Comparison of ENCODE assay signal across 33 cellular contexts in the genomic region with DNA sequence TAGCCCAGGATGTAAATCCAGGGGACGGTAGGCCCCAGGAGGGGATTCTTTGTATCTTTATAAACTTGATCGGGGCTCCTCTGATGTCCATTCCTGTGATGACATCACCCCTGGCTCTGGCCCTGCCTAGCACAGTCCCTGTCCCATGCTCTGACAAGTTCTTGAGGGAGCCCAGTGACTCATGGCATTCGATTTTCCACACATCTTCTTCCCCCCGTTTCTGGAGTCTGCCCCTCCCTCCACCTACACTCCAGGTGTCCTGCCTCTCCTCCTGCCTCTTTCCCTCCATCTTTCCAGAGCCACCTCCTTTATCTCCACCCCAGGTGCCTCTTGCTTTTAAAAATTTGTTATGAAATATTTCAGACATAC.
"Had no signal": no experiment of that assay in that cellular context is flagged by ENCODE, and none has a peak within 500 bp of the region (broad histone marks: within the 10 kb centered on the region; RNA-seq: fewer than 3 reads in every experiment).

No MANE protein-coding gene starts in this region.

- H3K9ac ChIP-seq: neural progenitor cell, parathyroid adenoma had no signal

- H3K27ac ChIP-seq: epithelial cell of prostate, esophagus squamous epithelium, gastrocnemius medialis, neural progenitor cell, parathyroid adenoma, psoas muscle, sigmoid colon, stomach, thyroid gland, VCaP had no signal

- H2AFZ ChIP-seq: neural progenitor cell, parathyroid adenoma had no signal

- H3K4me2 ChIP-seq: neural progenitor cell had no signal

- H3K9me3 ChIP-seq: esophagus squamous epithelium, gastrocnemius medialis, psoas muscle, sigmoid colon, stomach, thyroid gland had no signal

- H3K79me2 ChIP-seq: parathyroid adenoma had no signal

- FAIRE-seq: colon, islet of Langerhans, TTC549 had no signal

- H3K4me3 ChIP-seq: esophagus squamous epithelium, gastrocnemius medialis, neural progenitor cell, psoas muscle, sigmoid colon, stomach, thyroid gland had no signal

- H3K4me1 Mint-ChIP-seq: activated naive CD4-positive, alpha-beta T cell treated with anti-CD3 and anti-CD28 coated beads, Interleukin-2, amount 10 ng/mL, durations not matched to agents 7 days and 5 days; naive thymus-derived CD8-positive, alpha-beta T cell; stimulated activated naive B cell treated with anti-CD40 and anti-IgM and Interleukin-4, amounts not matched to agents 10 μg/mL and 1 μg/mL and 100 μg/mL, for 72 hours had no signal

- H3K36me3 Mint-ChIP-seq: activated CD4-positive, alpha-beta memory T cell treated with anti-CD3 and anti-CD28 coated beads for 36 hours; activated naive CD4-positive, alpha-beta T cell treated with anti-CD3 and anti-CD28 coated beads, Interleukin-2, amount 10 ng/mL, durations not matched to agents 7 days and 5 days; neural progenitor cell; stimulated activated naive B cell treated with anti-CD40 and anti-IgM and Interleukin-4, amounts not matched to agents 10 μg/mL and 1 μg/mL and 100 μg/mL, for 72 hours had no signal

- H3K4me3 Mint-ChIP-seq: activated CD4-positive, alpha-beta memory T cell treated with anti-CD3 and anti-CD28 coated beads for 36 hours; activated CD4-positive, alpha-beta T cell treated with anti-CD3 and anti-CD28 coated beads, Interleukin-2, amount 10 ng/mL, durations not matched to agents 24 days and 14 days; activated naive CD4-positive, alpha-beta T cell treated with anti-CD3 and anti-CD28 coated beads, Interleukin-2, amount 10 ng/mL, durations not matched to agents 7 days and 5 days; activated T-cell treated with anti-CD3 and anti-CD28 coated beads, Interleukin-2, amount 50 U/mL, for 24 hours; naive thymus-derived CD8-positive, alpha-beta T cell; neural progenitor cell; stimulated activated naive B cell treated with anti-CD40 and anti-IgM and Interleukin-4, amounts not matched to agents 10 μg/mL and 1 μg/mL and 100 μg/mL, for 72 hours had no signal

- H3K36me3 ChIP-seq: esophagus squamous epithelium, gastrocnemius medialis, neural progenitor cell, sigmoid colon, stomach, thyroid gland had no signal

- DNase-seq: activated CD4-positive, alpha-beta memory T cell treated with anti-CD3 and anti-CD28 coated beads for 36 hours; activated CD4-positive, alpha-beta T cell treated with anti-CD3 and anti-CD28 coated beads, Interleukin-2, amount 10 ng/mL, durations not matched to agents 24 days and 14 days; activated CD8-positive, alpha-beta memory T cell treated with anti-CD3 and anti-CD28 coated beads, Interleukin-2, amount 50 U/mL, for 4 hours; activated gamma-delta T cell; activated naive CD4-positive, alpha-beta T cell treated with anti-CD3 and anti-CD28 coated beads, Interleukin-2, amount 10 ng/mL, durations not matched to agents 7 days and 5 days; activated T-cell treated with anti-CD3 and anti-CD28 coated beads, Interleukin-2, amount 50 U/mL, for 24 hours; amygdala; dermis blood vessel endothelial cell; effector CD4-positive, alpha-beta T cell; esophagus squamous epithelium; gastrocnemius medialis; glutamatergic neuron; left cardiac atrium; midbrain; naive thymus-derived CD8-positive, alpha-beta T cell; occipital lobe; psoas muscle; sigmoid colon; stimulated activated CD4-positive, alpha-beta T cell treated with anti-CD3 and anti-CD28 coated beads, Interleukin-15, amount 100 ng/mL, for 24 hours; stimulated activated CD4-positive, alpha-beta T cell treated with anti-CD3 and anti-CD28 coated beads, Interleukin-2, amount 100 ng/mL, for 24 hours; stimulated activated naive B cell treated with anti-CD40 and anti-IgM and Interleukin-4, amounts not matched to agents 10 μg/mL and 1 μg/mL and 100 μg/mL, for 72 hours; stomach; T-helper 1 cell; T-helper 9 cell had no signal

- ATAC-seq: activated CD4-positive, CD25-positive, alpha-beta regulatory T cell treated with anti-CD3 and anti-CD28 coated beads, Interleukin-2, amount 50 U/mL, for 24 hours; gastrocnemius medialis; left cardiac atrium; naive thymus-derived CD8-positive, alpha-beta T cell; psoas muscle; stimulated activated naive B cell treated with anti-CD40 and anti-IgM and Interleukin-4, amounts not matched to agents 10 μg/mL and 1 μg/mL and 100 μg/mL, for 72 hours had no signal

- H3K27me3 ChIP-seq: esophagus squamous epithelium, gastrocnemius medialis, neural progenitor cell, sigmoid colon, thyroid gland had no signal

- H3K27ac Mint-ChIP-seq: activated CD4-positive, alpha-beta memory T cell treated with anti-CD3 and anti-CD28 coated beads for 36 hours; activated CD4-positive, alpha-beta T cell treated with anti-CD3 and anti-CD28 coated beads, Interleukin-2, amount 10 ng/mL, durations not matched to agents 24 days and 14 days; activated naive CD4-positive, alpha-beta T cell treated with anti-CD3 and anti-CD28 coated beads, Interleukin-2, amount 10 ng/mL, durations not matched to agents 7 days and 5 days; activated T-cell treated with anti-CD3 and anti-CD28 coated beads, Interleukin-2, amount 50 U/mL, for 24 hours had no signal

- H3K9me3 Mint-ChIP-seq: activated CD4-positive, alpha-beta memory T cell treated with anti-CD3 and anti-CD28 coated beads for 36 hours; activated CD4-positive, alpha-beta T cell treated with anti-CD3 and anti-CD28 coated beads, Interleukin-2, amount 10 ng/mL, durations not matched to agents 24 days and 14 days; activated naive CD4-positive, alpha-beta T cell treated with anti-CD3 and anti-CD28 coated beads, Interleukin-2, amount 10 ng/mL, durations not matched to agents 7 days and 5 days; activated T-cell treated with anti-CD3 and anti-CD28 coated beads, Interleukin-2, amount 50 U/mL, for 24 hours; neural progenitor cell had no signal

- H3K4me1 ChIP-seq: gastrocnemius medialis, neural progenitor cell, parathyroid adenoma, psoas muscle, sigmoid colon had no signal
